In genomic region chr3:123448503-123449091, GRCh38 we compare ENCODE assay signal across 8 cellular contexts. TPM values are rescaled to one million over a fixed set of nuclear protein-coding genes. Genes with fewer than 3 reads are reported as not detected.
DNase-seq lines count a peak whose midpoint lies in the region; ATAC-seq and TF ChIP-seq lines count a peak whose summit lies in the region.

Gene ADCY5 (minus strand): TSS chr3:123449090. CDS start chr3:123448545, 545 bp downstream.

- H3K4me1 ChIP-seq in suprapubic skin = peaks cover 23% of the 10 kb centered on the region

- DNase-seq in AG10803 (ENCODE audit: low read depth) (no peak), HuH-7 (ENCODE audit: low spot score) (peak; percentile 56), chondrocyte (ENCODE audit: low spot score) (no peak), lower leg skin (ENCODE audit: low spot score in 2 of 2) (no peak), suprapubic skin (ENCODE audit: low spot score in 2 of 2) (no peak), NCI-H446 (lab: John Stamatoyannopoulos, UW) (no peak)

- no peaks in the 10 kb centered on the region for H3K9me3 Mint-ChIP-seq in chondrocyte (ENCODE audit: low read depth)

- H3K36me3 Mint-ChIP-seq in chondrocyte (ENCODE audit: low read depth) = no peaks in the 10 kb centered on the region

- H3K4me3 Mint-ChIP-seq in chondrocyte (ENCODE audit: unreplicated experiment) = peak within 1 kb of the TSS; percentile 71

- ATAC-seq in HG03342 (IDR thresholded peaks at IDR 0.05; ENCODE audit: unreplicated experiment) (no peak), GM18505 (IDR thresholded peaks at IDR 0.05; ENCODE audit: unreplicated experiment) (no peak)

- H3K4me1 Mint-ChIP-seq in chondrocyte (ENCODE audit: low read depth) = peaks cover 28% of the 10 kb centered on the region

- TF ChIP-seq EP300 in suprapubic skin (IDR thresholded peaks at IDR 0.05) = no peak

- WGBS in lower leg skin, 2 donors = 0 to 1% methylated on average over 5 to 52 of the region's 71 CpGs
- WGBS in suprapubic skin = 20% methylated on average over 1 of the region's 71 CpGs

- H3K27me3 ChIP-seq in suprapubic skin = peaks cover 53% of the 10 kb centered on the region

- TF ChIP-seq POLR2A in lower leg skin (IDR thresholded peaks at IDR 0.05) (no peak), suprapubic skin (IDR thresholded peaks at IDR 0.05) (no peak), GM18505 (IDR thresholded peaks at IDR 0.05; ENCODE audit: borderline replicate concordance, extremely low read depth, insufficient read depth, insufficient read length) (no peak)

- no peak within 1 kb of the TSS for H3K27ac Mint-ChIP-seq in chondrocyte (ENCODE audit: unreplicated experiment)

- peak within 1 kb of the TSS; percentile 62 for H3K27ac ChIP-seq in suprapubic skin

- H3K36me3 ChIP-seq in suprapubic skin = no peaks in the 10 kb centered on the region

- intact Hi-C loops in lower leg skin (cut with DNase I; ENCODE audit: low total_unique reads) = no loop called here

- no peak for TF ChIP-seq CTCF in AG10803 (conservative IDR thresholded peaks at IDR 0.05; ENCODE audit: low read length)
- no peak for TF ChIP-seq CTCF in chondrocyte (IDR thresholded peaks at IDR 0.05)
- TF ChIP-seq CTCF in lower leg skin (IDR thresholded peaks at IDR 0.05) = no peak
- no peak for TF ChIP-seq CTCF in suprapubic skin (IDR thresholded peaks at IDR 0.05)

- H3K4me3 ChIP-seq in AG10803 (ENCODE audit: low read length) = peak within 1 kb of the TSS; percentile 56
- H3K4me3 ChIP-seq in lower leg skin (ENCODE audit: low read depth, poor library complexity, severe bottlenecking) = peak within 1 kb of the TSS; percentile 28
- H3K4me3 ChIP-seq in suprapubic skin = peak within 1 kb of the TSS; percentile 77

- H3K27me3 Mint-ChIP-seq in chondrocyte (ENCODE audit: low read depth) = peaks cover 31% of the 10 kb centered on the region

- H3K9me3 ChIP-seq in suprapubic skin = no peaks in the 10 kb centered on the region

RNA-seq across cellular contexts. Expression of gene ADCY5, which starts in this region (rescaled TPM):
- total RNA-seq in chondrocyte = 8.0 to 28.6 TPM (median 10.5 TPM) in 3 replicates
- 1 to 10 TPM in 3 of 4 donors, under 1 TPM in 1; 0.46 to 3.5 (median 1.3) TPM for total RNA-seq in lower leg skin
- total RNA-seq in suprapubic skin = 1 to 10 TPM; 1.4 to 4.9 (median 4.0) TPM
